8 cellular contexts compared by ENCODE assay signal in genomic region chr13:21176195-21176981, GRCh38. TPM values are rescaled to one million over a fixed set of nuclear protein-coding genes. Genes with fewer than 3 reads are reported as not detected.
A peak's percentile ranks its signal among the peaks of the same experiment; 100 is the strongest.
DNase-seq lines count a peak whose midpoint lies in the region; FAIRE-seq and TF ChIP-seq lines count a peak whose summit lies in the region.

TSS of gene MRPL57 (plus strand) at chr13:21176658. CDS start at chr13:21176917, 259 bp downstream.
TSS of gene SKA3 (minus strand) at chr13:21176552. CDS start at chr13:21176477, 75 bp downstream.

- H3K56ac ChIP-seq in H1 (replicated peaks; ENCODE audit: insufficient read length, low read depth, low read length) = peak within 1 kb of the TSS; percentile 89
- peak within 1 kb of the TSS; percentile 100 for H3K56ac ChIP-seq in mesendoderm (ENCODE audit: low read length)

- H3K4me2 ChIP-seq in H1 (ENCODE audit: insufficient read depth in 1 of 2, low read depth in 2 of 2, low read length in 2 of 2) = peak within 1 kb of the TSS; percentile 76 to 78
- peak within 1 kb of the TSS; percentile 65 for H3K4me2 ChIP-seq in mesendoderm (ENCODE audit: low read length)

- H2BK120ac ChIP-seq in H1 (replicated peaks; ENCODE audit: low read depth, low read length) (peak within 1 kb of the TSS; percentile 47), mesendoderm (ENCODE audit: low read depth, low read length) (no peak within 1 kb of the TSS)

- DNase-seq in COR-L47 (lab: John Stamatoyannopoulos, UW) (peak; percentile 95), GM20000 (ENCODE audit: low spot score) (peak; percentile 98), HT-29 (ENCODE audit: low spot score) (peak; percentile 100), NOMO-1 (lab: John Stamatoyannopoulos, UW; ENCODE audit: unreplicated experiment in 2 of 2) (peak; percentile 97), H1 (ENCODE audit: low read depth in 1 of 2, low spot score in 2 of 2) (peak; percentile 95 to 97), mesendoderm (peak; percentile 98)
- DNase-seq in activated CD8-positive, alpha-beta memory T cell treated with anti-CD3 and anti-CD28 coated beads for 48 hours (ENCODE audit: low read depth in 2 of 3, low spot score in 2 of 3) = peak; percentile 87 to 92 (median 88)
- DNase-seq in stimulated activated CD8-positive, alpha-beta memory T cell treated with anti-CD3 and anti-CD28 coated beads, Interleukin-15, amount 100 ng/mL, for 1 hour (ENCODE audit: low read depth) = peak; percentile 90

- H4K91ac ChIP-seq in H1 (replicated peaks; ENCODE audit: insufficient read length, low read length) = peak within 1 kb of the TSS; percentile 98

- peaks cover 0 to 2% (median under 1%) of the 10 kb centered on the region in 4 experiments; a peak in 2 of 8 replicates for H3K36me3 ChIP-seq in H1 (ENCODE audit: control insufficient read depth in 2 of 4, insufficient read depth in 4 of 4, low read length in 3 of 4)
- no peaks in the 10 kb centered on the region for H3K36me3 ChIP-seq in mesendoderm (ENCODE audit: control insufficient read depth, insufficient read depth, low read length)

- H3K18ac ChIP-seq in H1 (ENCODE audit: extremely low read depth, low read length) (peak within 1 kb of the TSS; percentile 97), mesendoderm (ENCODE audit: low read length) (peak within 1 kb of the TSS; percentile 56)

- H3K4ac ChIP-seq in H1 (replicated peaks; ENCODE audit: insufficient read length, low read depth, low read length) (peak within 1 kb of the TSS; percentile 98), mesendoderm (ENCODE audit: low read depth, low read length) (peak within 1 kb of the TSS; percentile 83)

- TF ChIP-seq POLR2A in H1 (IDR thresholded peaks at IDR 0.05; ENCODE audit: control extremely low read depth in 1 of 2, low read depth in 2 of 2, low read length in 2 of 2) = peak; percentile 99 to 100

- H3K23me2 ChIP-seq in H1 (ENCODE audit: low read depth, low read length) = no peaks in the 10 kb centered on the region

- no peak for FAIRE-seq in H1 (lab: Jason Lieb, UNC)

- H3K79me1 ChIP-seq in H1 (ENCODE audit: low read depth, low read length) = peaks cover 6% of the 10 kb centered on the region
- H3K79me1 ChIP-seq in mesendoderm (ENCODE audit: low read length) = peaks cover 4% of the 10 kb centered on the region

- no peak within 1 kb of the TSS for H2BK20ac ChIP-seq in H1 (ENCODE audit: low read length)

- H4K20me1 ChIP-seq in H1 (replicated peaks in 1 of 2; ENCODE audit: control insufficient read depth in 1 of 2, insufficient read depth in 2 of 2, low read length in 2 of 2) = peaks cover 0 to 2% of the 10 kb centered on the region in 2 experiments

- no peak for TF ChIP-seq EP300 in H1 (IDR thresholded peaks at IDR 0.05; ENCODE audit: borderline replicate concordance in 1 of 2, low read depth in 2 of 2, low read length in 2 of 2)

- POLR2A ChIA-PET in H1 (lab: Charles Lee; ENCODE audit: partially characterized antibody) = interaction anchor here (0.6 to 3.8 kb wide), 48 partner anchors 8 to 300 kb away, joined by 3 to 23 read pairs (median 4); partner anchors contain the start of genes LATS2, XPO4 and ZDHHC20

- H2AK5ac ChIP-seq in H1 (ENCODE audit: low read depth, low read length) = peak within 1 kb of the TSS; percentile 17; the same call in 1 of the 2 replicates
- H2AK5ac ChIP-seq in mesendoderm (ENCODE audit: low read length) = no peak within 1 kb of the TSS

- peak within 1 kb of the TSS; percentile 99 for H2BK5ac ChIP-seq in H1 (ENCODE audit: low read depth, low read length)
- peak within 1 kb of the TSS; percentile 98 for H2BK5ac ChIP-seq in mesendoderm (ENCODE audit: low read length)

- H3K4me1 ChIP-seq in H1 (replicated peaks in 1 of 4; ENCODE audit: control insufficient read depth in 3 of 4, insufficient read depth in 4 of 4, low read length in 3 of 4) (peaks cover 0 to 4% (median 0%) of the 10 kb centered on the region in 4 experiments; a peak in 2 of 7 replicates), mesendoderm (ENCODE audit: control insufficient read depth, low read depth, low read length) (no peaks in the 10 kb centered on the region)

- H3K27ac ChIP-seq in H1 (ENCODE audit: low read depth, low read length) (peak within 1 kb of the TSS; percentile 95), mesendoderm (ENCODE audit: low read depth, low read length) (peak within 1 kb of the TSS; percentile 95)

- H3K79me2 ChIP-seq in H1 (ENCODE audit: control insufficient read depth in 1 of 2, insufficient read depth in 2 of 2, low read length in 2 of 2) = peaks cover 7 to 60% of the 10 kb centered on the region in 2 experiments
- peaks cover 30% of the 10 kb centered on the region for H3K79me2 ChIP-seq in mesendoderm (ENCODE audit: control insufficient read depth, insufficient read depth, low read length)

- WGBS in H1 (ENCODE audit: extremely low coverage in 1 of 2, insufficient coverage in 1 of 2, insufficient read length in 1 of 2, insufficient replicate concordance in 2 of 2, low coverage in 1 of 2, low lambda C conversion rate in 2 of 2, missing lambda C conversion rate in 1 of 2), 2 experiments = 6% methylated on average over 75 of the region's 95 CpGs; no CpG with 5 or more reads in 1 of the 2 experiments
- WGBS in mesendoderm (ENCODE audit: extremely low coverage, insufficient coverage, low lambda C conversion rate) = no CpG with 5 or more reads among the region's 95 CpGs

- H4K5ac ChIP-seq in H1 (ENCODE audit: insufficient read length, low read depth, low read length) (peak within 1 kb of the TSS; percentile 89), mesendoderm (ENCODE audit: low read length) (no peak within 1 kb of the TSS)

- H4K8ac ChIP-seq in H1 (ENCODE audit: extremely low read depth, insufficient read depth, low read length) (peak within 1 kb of the TSS; percentile 96), mesendoderm (ENCODE audit: low read depth, low read length) (no peak within 1 kb of the TSS)

- H3K14ac ChIP-seq in H1 (ENCODE audit: insufficient read length) = no peak within 1 kb of the TSS

- no peak; a peak in 1 of 4 replicates for TF ChIP-seq RAD21 in H1 (IDR thresholded peaks at IDR 0.05 in 1 of 2, conservative IDR thresholded peaks at IDR 0.05 in 1 of 2; ENCODE audit: low read depth in 2 of 2, low read length in 2 of 2)

- peak within 1 kb of the TSS; percentile 98 for H2BK12ac ChIP-seq in H1 (ENCODE audit: low read depth, low read length)

- H3K9ac ChIP-seq in H1 (replicated peaks in 1 of 4; ENCODE audit: extremely low read depth in 1 of 4, low read depth in 3 of 4, low read length in 3 of 4) (peak within 1 kb of the TSS; percentile 90 to 94 (median 91)), mesendoderm (ENCODE audit: low read length) (peak within 1 kb of the TSS; percentile 99)

- TF ChIP-seq CTCF in GM20000 (IDR thresholded peaks at IDR 0.05; ENCODE audit: extremely low read depth, missing control alignments) (no peak), H1 (IDR thresholded peaks at IDR 0.05; ENCODE audit: control extremely low read depth in 1 of 3, insufficient read depth in 1 of 3, low read depth in 1 of 3, low read length in 3 of 3) (no peak)

- no peaks in the 10 kb centered on the region for H3K27me3 ChIP-seq in H1 (replicated peaks in 1 of 4; ENCODE audit: control insufficient read depth in 3 of 4, extremely low read depth in 1 of 4, insufficient read depth in 3 of 4, low read length in 3 of 4)
- no peaks in the 10 kb centered on the region for H3K27me3 ChIP-seq in mesendoderm (ENCODE audit: insufficient read depth, low read length, poor library complexity)

- CTCF ChIA-PET in H1 (lab: Charles Lee; ENCODE audit: partially characterized antibody) = interaction anchor here (0.5 to 3.7 kb wide), 10 partner anchors 12 to 396 kb away, joined by 3 to 15 read pairs (median 3); no protein-coding TSS in a partner anchor

- H3K23ac ChIP-seq in H1 (ENCODE audit: insufficient read length) = no peak within 1 kb of the TSS
- H3K23ac ChIP-seq in mesendoderm (ENCODE audit: low read length) = peak within 1 kb of the TSS; percentile 95

- peak within 1 kb of the TSS; percentile 29; the same call in 1 of the 2 replicates for H2AFZ ChIP-seq in H1 (ENCODE audit: low read length)

- H2BK15ac ChIP-seq in H1 (ENCODE audit: low read length) (no peak within 1 kb of the TSS; the same call in 1 of the 2 replicates), mesendoderm (replicated peaks; ENCODE audit: low read depth) (no peak within 1 kb of the TSS)

- H3K4me3 ChIP-seq in H1 (ENCODE audit: extremely low read depth in 1 of 4, insufficient read depth in 2 of 4, low read depth in 3 of 4, low read length in 4 of 4) (peak within 1 kb of the TSS; percentile 63 to 89 (median 82)), mesendoderm (ENCODE audit: low read length) (peak within 1 kb of the TSS; percentile 97)

- no peaks in the 10 kb centered on the region for H3K9me3 ChIP-seq in H1 (ENCODE audit: insufficient read depth in 2 of 2, low read depth in 1 of 2, low read length in 1 of 2)

TF ChIP-seq in H1, 55 proteins besides CTCF, POLR2A, EP300 and RAD21 (continues in another document):
- TF ChIP-seq CEBPB (IDR thresholded peaks at IDR 0.05; ENCODE audit: low read depth, low read length) (no peak), SRF (IDR thresholded peaks at IDR 0.05; ENCODE audit: low read depth, low read length) (no peak), YY1 (IDR thresholded peaks at IDR 0.05; ENCODE audit: low read depth, low read length) (0 out of 2 replicates have a peak, but pooled peaks have one; percentile 43)

RNA-seq across cellular contexts. Expression of gene MRPL57, which starts in this region (rescaled TPM):
- 112 and 143 TPM in 2 replicates for total RNA-seq in HT-29 (2014; rRNA removed; shearing (Covaris generic))
- 34.1 and 34.5 TPM in 2 replicates for total RNA-seq in H1 (2021; fragmentation: NEBNext Ultra II Directional; extraction: Animal tissue kit (Norgen Biotek cat#: 25700))
- 29.9 and 30.4 TPM in 2 replicates for polyA plus RNA-seq in H1 (2011; rRNA removed)
- polyA plus RNA-seq in H1 (2011; cell fraction: cytosol; rRNA removed) = 29.6 TPM
- 22.9 TPM for polyA plus RNA-seq in H1 (2011; cell fraction: nucleus; rRNA removed)
- polyA plus RNA-seq in H1 (2012, experiment 1 of 2) = 27.2 to 32.0 TPM (median 30.5 TPM) in 4 replicates
- polyA plus RNA-seq in H1 (2012, experiment 2 of 2) = 28.3 TPM
- 37.7 TPM for polyA plus RNA-seq in H1 (2013, experiment 1 of 2)
- 35.9 TPM for polyA plus RNA-seq in H1 (2013, experiment 2 of 2)
- 5.3 and 5.9 TPM in 2 replicates for polyA minus RNA-seq in H1 (2011; rRNA and poly(A)+ RNA removed)
- 14.5 TPM for polyA minus RNA-seq in H1 (2011; cell fraction: cytosol; rRNA and poly(A)+ RNA removed)
- 20.2 TPM for polyA minus RNA-seq in H1 (2011; cell fraction: nucleus; rRNA and poly(A)+ RNA removed)
- 31.7 TPM for polyA plus RNA-seq in mesendoderm (2013, experiment 1 of 2)
- 32.4 TPM for polyA plus RNA-seq in mesendoderm (2013, experiment 2 of 2)

RNA-seq across cellular contexts. Expression of gene SKA3, which starts in this region (rescaled TPM):
- 20.2 and 22.6 TPM in 2 replicates for total RNA-seq in HT-29 (2014; rRNA removed; shearing (Covaris generic))
- total RNA-seq in H1 (2021; fragmentation: NEBNext Ultra II Directional; extraction: Animal tissue kit (Norgen Biotek cat#: 25700)) = 60.1 and 63.7 TPM in 2 replicates
- polyA plus RNA-seq in H1 (2011; rRNA removed) = 21.3 and 32.3 TPM in 2 replicates
- polyA plus RNA-seq in H1 (2011; cell fraction: cytosol; rRNA removed) = 32.8 TPM
- polyA plus RNA-seq in H1 (2011; cell fraction: nucleus; rRNA removed) = 13.1 TPM
- 28.3 to 44.9 TPM (median 32.7 TPM) in 4 replicates for polyA plus RNA-seq in H1 (2012, experiment 1 of 2)
- polyA plus RNA-seq in H1 (2012, experiment 2 of 2) = 10.0 TPM
- 59.5 TPM for polyA plus RNA-seq in H1 (2013, experiment 1 of 2)
- 59.8 TPM for polyA plus RNA-seq in H1 (2013, experiment 2 of 2)
- polyA minus RNA-seq in H1 (2011; rRNA and poly(A)+ RNA removed) = 24.8 and 38.1 TPM in 2 replicates
- polyA minus RNA-seq in H1 (2011; cell fraction: cytosol; rRNA and poly(A)+ RNA removed) = 41.6 TPM
- polyA minus RNA-seq in H1 (2011; cell fraction: nucleus; rRNA and poly(A)+ RNA removed) = 51.7 TPM
- 82.1 TPM for polyA plus RNA-seq in mesendoderm (2013, experiment 1 of 2)
- polyA plus RNA-seq in mesendoderm (2013, experiment 2 of 2) = 83.7 TPM

Comparison
In these comparisons a context has a peak if more than half of its experiments do, and no peak if none do; other contexts are left out.
1. Peak in every context shown above with its lines: DNase-seq, H3K4me3 ChIP-seq and H3K27ac ChIP-seq.